ENCODE assay signal across 1 cellular context in the genomic region with DNA sequence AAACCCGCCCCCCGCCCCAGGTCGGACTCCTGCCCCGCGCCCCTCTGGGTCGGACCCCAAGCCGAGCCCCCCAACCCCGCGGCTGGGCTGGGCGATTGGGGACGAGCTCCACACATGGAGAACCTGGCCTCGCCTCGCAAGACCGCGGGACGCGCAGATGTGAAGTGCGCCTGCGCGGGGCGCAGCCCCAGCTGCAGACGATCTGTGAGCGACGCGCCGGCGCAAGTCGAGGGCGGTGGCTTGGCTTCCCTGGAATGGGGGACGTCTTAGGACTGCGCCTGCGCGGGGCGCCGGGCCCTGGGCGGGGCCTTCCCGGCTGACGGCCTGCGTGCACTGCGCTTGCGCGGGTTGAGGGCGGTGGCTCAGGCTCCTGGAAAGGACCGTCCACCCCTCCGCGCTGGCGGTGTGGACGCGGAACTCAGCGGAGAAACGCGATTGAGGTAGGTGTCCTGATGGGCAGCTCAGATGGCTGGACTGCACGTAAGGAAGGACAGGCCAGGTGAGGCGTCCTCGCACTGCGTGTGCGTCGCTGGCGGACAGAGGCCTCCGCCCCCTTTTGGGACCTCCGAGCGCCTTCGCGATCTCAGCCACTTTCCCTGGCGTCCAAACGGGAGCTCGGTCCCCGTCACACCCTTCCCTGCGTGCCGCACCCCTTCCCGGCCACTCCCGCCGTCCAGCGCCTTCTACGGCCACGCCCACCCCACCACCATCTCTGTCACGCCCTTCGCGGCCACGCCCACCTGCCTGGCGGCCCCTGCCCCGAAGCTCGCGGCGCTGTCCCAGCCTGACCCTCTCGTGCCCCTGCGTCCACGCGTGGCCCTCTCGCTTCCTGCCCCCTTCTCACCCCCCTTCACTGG.
TF ChIP-seq lines count a peak whose summit lies in the region.

A gene (plus strand): TSS at position 351 of the 857 bp plus-strand sequence. CDS start 1,278 bp downstream, outside the sequence.

TF ChIP-seq in HepG2, 621 proteins besides CTCF, POLR2A, EP300 and RAD21 (continued from another document and continues in another):
- TF ChIP-seq, protein P1, sequence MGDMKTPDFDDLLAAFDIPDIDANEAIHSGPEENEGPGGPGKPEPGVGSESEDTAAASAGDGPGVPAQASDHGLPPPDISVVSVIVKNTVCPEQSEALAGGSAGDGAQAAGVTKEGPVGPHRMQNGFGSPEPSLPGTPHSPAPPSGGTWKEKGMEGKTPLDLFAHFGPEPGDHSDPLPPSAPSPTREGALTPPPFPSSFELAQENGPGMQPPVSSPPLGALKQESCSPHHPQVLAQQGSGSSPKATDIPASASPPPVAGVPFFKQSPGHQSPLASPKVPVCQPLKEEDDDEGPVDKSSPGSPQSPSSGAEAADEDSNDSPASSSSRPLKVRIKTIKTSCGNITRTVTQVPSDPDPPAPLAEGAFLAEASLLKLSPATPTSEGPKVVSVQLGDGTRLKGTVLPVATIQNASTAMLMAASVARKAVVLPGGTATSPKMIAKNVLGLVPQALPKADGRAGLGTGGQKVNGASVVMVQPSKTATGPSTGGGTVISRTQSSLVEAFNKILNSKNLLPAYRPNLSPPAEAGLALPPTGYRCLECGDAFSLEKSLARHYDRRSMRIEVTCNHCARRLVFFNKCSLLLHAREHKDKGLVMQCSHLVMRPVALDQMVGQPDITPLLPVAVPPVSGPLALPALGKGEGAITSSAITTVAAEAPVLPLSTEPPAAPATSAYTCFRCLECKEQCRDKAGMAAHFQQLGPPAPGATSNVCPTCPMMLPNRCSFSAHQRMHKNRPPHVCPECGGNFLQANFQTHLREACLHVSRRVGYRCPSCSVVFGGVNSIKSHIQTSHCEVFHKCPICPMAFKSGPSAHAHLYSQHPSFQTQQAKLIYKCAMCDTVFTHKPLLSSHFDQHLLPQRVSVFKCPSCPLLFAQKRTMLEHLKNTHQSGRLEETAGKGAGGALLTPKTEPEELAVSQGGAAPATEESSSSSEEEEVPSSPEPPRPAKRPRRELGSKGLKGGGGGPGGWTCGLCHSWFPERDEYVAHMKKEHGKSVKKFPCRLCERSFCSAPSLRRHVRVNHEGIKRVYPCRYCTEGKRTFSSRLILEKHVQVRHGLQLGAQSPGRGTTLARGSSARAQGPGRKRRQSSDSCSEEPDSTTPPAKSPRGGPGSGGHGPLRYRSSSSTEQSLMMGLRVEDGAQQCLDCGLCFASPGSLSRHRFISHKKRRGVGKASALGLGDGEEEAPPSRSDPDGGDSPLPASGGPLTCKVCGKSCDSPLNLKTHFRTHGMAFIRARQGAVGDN (CRISPR knock-in tag; IDR thresholded peaks at IDR 0.05), result peak; percentile 94
- TF ChIP-seq, protein P2, sequence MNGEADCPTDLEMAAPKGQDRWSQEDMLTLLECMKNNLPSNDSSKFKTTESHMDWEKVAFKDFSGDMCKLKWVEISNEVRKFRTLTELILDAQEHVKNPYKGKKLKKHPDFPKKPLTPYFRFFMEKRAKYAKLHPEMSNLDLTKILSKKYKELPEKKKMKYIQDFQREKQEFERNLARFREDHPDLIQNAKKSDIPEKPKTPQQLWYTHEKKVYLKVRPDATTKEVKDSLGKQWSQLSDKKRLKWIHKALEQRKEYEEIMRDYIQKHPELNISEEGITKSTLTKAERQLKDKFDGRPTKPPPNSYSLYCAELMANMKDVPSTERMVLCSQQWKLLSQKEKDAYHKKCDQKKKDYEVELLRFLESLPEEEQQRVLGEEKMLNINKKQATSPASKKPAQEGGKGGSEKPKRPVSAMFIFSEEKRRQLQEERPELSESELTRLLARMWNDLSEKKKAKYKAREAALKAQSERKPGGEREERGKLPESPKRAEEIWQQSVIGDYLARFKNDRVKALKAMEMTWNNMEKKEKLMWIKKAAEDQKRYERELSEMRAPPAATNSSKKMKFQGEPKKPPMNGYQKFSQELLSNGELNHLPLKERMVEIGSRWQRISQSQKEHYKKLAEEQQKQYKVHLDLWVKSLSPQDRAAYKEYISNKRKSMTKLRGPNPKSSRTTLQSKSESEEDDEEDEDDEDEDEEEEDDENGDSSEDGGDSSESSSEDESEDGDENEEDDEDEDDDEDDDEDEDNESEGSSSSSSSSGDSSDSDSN (CRISPR knock-in tag; IDR thresholded peaks at IDR 0.05), result peak; percentile 86
- TF ChIP-seq, protein P3, sequence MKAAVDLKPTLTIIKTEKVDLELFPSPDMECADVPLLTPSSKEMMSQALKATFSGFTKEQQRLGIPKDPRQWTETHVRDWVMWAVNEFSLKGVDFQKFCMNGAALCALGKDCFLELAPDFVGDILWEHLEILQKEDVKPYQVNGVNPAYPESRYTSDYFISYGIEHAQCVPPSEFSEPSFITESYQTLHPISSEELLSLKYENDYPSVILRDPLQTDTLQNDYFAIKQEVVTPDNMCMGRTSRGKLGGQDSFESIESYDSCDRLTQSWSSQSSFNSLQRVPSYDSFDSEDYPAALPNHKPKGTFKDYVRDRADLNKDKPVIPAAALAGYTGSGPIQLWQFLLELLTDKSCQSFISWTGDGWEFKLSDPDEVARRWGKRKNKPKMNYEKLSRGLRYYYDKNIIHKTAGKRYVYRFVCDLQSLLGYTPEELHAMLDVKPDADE (CRISPR knock-in tag; IDR thresholded peaks at IDR 0.05), result no peak
- peak; percentile 85; the same call in 1 of the 2 replicates for TF ChIP-seq ZNF317 (CRISPR knock-in tag; IDR thresholded peaks at IDR 0.05)
- TF ChIP-seq U2AF2 (IDR thresholded peaks at IDR 0.05; ENCODE audit: low read depth, low read length), result no peak
- TF ChIP-seq, protein P4, sequence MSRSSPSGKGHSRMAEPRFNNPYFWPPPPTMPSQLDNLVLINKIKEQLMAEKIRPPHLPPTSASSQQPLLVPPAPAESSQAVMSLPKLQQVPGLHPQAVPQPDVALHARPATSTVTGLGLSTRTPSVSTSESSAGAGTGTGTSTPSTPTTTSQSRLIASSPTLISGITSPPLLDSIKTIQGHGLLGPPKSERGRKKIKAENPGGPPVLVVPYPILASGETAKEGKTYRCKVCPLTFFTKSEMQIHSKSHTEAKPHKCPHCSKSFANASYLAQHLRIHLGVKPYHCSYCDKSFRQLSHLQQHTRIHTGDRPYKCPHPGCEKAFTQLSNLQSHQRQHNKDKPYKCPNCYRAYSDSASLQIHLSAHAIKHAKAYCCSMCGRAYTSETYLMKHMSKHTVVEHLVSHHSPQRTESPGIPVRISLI (CRISPR knock-in tag; IDR thresholded peaks at IDR 0.05; ENCODE audit: borderline replicate concordance), result peak; percentile 4; the same call in 1 of the 2 replicates
- TF ChIP-seq ZSCAN30 (CRISPR knock-in tag; IDR thresholded peaks at IDR 0.05), result no peak
- TF ChIP-seq NR2F6 (IDR thresholded peaks at IDR 0.05), result no peak
- TF ChIP-seq NR2F6 (CRISPR knock-in tag; IDR thresholded peaks at IDR 0.05), result peak; percentile 53
- TF ChIP-seq ISL2 (CRISPR knock-in tag; IDR thresholded peaks at IDR 0.05), result peak; percentile 49; the same call in 1 of the 2 replicates
- no peak for TF ChIP-seq ATF7 (IDR thresholded peaks at IDR 0.05)
- TF ChIP-seq ATF7 (CRISPR knock-in tag; IDR thresholded peaks at IDR 0.05), result peak; percentile 50; the same call in 1 of the 2 replicates
- TF ChIP-seq THYN1 (CRISPR knock-in tag; IDR thresholded peaks at IDR 0.05; ENCODE audit: borderline replicate concordance, low read depth), result 0 out of 2 replicates have a peak, but pooled peaks have one; percentile 25
- peak; percentile 87 for TF ChIP-seq TAF1 (CRISPR knock-in tag; IDR thresholded peaks at IDR 0.05)
- 0 out of 2 replicates have a peak, but pooled peaks have one; percentile 74 for TF ChIP-seq PCBP1 (IDR thresholded peaks at IDR 0.05; ENCODE audit: borderline replicate concordance, low read depth, low read length)
- TF ChIP-seq NFE2L2 (IDR thresholded peaks at IDR 0.05; ENCODE audit: low read length), result no peak
- TF ChIP-seq, protein P5, sequence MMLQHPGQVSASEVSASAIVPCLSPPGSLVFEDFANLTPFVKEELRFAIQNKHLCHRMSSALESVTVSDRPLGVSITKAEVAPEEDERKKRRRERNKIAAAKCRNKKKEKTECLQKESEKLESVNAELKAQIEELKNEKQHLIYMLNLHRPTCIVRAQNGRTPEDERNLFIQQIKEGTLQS (CRISPR knock-in tag; IDR thresholded peaks at IDR 0.05), result peak; percentile 26; the same call in 1 of the 2 replicates
- no peak for TF ChIP-seq ZBTB21 (CRISPR knock-in tag; IDR thresholded peaks at IDR 0.05)
- TF ChIP-seq KDM2A (CRISPR knock-in tag; IDR thresholded peaks at IDR 0.05; ENCODE audit: borderline replicate concordance, low read depth), result peak; percentile 69; the same call in 1 of the 2 replicates
- TF ChIP-seq NFIB (CRISPR knock-in tag; IDR thresholded peaks at IDR 0.05; ENCODE audit: borderline replicate concordance), result no peak
- TF ChIP-seq PAWR (CRISPR knock-in tag; IDR thresholded peaks at IDR 0.05; ENCODE audit: borderline replicate concordance), result peak; percentile 94
- peak; percentile 42 for TF ChIP-seq GATA4 (IDR thresholded peaks at IDR 0.05; ENCODE audit: borderline replicate concordance, low read depth)
- TF ChIP-seq ONECUT2 (CRISPR knock-in tag; IDR thresholded peaks at IDR 0.05), result no peak
- TF ChIP-seq, protein P6, sequence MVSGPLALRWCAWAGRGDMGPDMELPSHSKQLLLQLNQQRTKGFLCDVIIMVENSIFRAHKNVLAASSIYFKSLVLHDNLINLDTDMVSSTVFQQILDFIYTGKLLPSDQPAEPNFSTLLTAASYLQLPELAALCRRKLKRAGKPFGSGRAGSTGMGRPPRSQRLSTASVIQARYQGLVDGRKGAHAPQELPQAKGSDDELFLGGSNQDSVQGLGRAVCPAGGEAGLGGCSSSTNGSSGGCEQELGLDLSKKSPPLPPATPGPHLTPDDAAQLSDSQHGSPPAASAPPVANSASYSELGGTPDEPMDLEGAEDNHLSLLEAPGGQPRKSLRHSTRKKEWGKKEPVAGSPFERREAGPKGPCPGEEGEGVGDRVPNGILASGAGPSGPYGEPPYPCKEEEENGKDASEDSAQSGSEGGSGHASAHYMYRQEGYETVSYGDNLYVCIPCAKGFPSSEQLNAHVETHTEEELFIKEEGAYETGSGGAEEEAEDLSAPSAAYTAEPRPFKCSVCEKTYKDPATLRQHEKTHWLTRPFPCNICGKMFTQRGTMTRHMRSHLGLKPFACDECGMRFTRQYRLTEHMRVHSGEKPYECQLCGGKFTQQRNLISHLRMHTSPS (CRISPR knock-in tag; IDR thresholded peaks at IDR 0.05; ENCODE audit: low read depth), result 0 out of 2 replicates have a peak, but pooled peaks have one; percentile 36
- peak; percentile 77 for TF ChIP-seq SNAPC2 (CRISPR knock-in tag; IDR thresholded peaks at IDR 0.05)
- peak; percentile 84 for TF ChIP-seq ZNF225 (CRISPR knock-in tag; IDR thresholded peaks at IDR 0.05)
- TF ChIP-seq, protein P7, sequence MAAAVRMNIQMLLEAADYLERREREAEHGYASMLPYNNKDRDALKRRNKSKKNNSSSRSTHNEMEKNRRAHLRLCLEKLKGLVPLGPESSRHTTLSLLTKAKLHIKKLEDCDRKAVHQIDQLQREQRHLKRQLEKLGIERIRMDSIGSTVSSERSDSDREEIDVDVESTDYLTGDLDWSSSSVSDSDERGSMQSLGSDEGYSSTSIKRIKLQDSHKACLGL (CRISPR knock-in tag; IDR thresholded peaks at IDR 0.05), result peak; percentile 94
- TF ChIP-seq ZNF839 (CRISPR knock-in tag; IDR thresholded peaks at IDR 0.05; ENCODE audit: borderline replicate concordance), result no peak
- TF ChIP-seq, protein P8, sequence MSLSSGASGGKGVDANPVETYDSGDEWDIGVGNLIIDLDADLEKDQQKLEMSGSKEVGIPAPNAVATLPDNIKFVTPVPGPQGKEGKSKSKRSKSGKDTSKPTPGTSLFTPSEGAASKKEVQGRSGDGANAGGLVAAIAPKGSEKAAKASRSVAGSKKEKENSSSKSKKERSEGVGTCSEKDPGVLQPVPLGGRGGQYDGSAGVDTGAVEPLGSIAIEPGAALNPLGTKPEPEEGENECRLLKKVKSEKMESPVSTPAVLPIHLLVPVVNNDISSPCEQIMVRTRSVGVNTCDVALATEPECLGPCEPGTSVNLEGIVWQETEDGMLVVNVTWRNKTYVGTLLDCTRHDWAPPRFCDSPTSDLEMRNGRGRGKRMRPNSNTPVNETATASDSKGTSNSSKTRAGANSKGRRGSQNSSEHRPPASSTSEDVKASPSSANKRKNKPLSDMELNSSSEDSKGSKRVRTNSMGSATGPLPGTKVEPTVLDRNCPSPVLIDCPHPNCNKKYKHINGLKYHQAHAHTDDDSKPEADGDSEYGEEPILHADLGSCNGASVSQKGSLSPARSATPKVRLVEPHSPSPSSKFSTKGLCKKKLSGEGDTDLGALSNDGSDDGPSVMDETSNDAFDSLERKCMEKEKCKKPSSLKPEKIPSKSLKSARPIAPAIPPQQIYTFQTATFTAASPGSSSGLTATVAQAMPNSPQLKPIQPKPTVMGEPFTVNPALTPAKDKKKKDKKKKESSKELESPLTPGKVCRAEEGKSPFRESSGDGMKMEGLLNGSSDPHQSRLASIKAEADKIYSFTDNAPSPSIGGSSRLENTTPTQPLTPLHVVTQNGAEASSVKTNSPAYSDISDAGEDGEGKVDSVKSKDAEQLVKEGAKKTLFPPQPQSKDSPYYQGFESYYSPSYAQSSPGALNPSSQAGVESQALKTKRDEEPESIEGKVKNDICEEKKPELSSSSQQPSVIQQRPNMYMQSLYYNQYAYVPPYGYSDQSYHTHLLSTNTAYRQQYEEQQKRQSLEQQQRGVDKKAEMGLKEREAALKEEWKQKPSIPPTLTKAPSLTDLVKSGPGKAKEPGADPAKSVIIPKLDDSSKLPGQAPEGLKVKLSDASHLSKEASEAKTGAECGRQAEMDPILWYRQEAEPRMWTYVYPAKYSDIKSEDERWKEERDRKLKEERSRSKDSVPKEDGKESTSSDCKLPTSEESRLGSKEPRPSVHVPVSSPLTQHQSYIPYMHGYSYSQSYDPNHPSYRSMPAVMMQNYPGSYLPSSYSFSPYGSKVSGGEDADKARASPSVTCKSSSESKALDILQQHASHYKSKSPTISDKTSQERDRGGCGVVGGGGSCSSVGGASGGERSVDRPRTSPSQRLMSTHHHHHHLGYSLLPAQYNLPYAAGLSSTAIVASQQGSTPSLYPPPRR (CRISPR knock-in tag; IDR thresholded peaks at IDR 0.05; ENCODE audit: borderline replicate concordance), result peak; percentile 68
- TF ChIP-seq, protein P9, sequence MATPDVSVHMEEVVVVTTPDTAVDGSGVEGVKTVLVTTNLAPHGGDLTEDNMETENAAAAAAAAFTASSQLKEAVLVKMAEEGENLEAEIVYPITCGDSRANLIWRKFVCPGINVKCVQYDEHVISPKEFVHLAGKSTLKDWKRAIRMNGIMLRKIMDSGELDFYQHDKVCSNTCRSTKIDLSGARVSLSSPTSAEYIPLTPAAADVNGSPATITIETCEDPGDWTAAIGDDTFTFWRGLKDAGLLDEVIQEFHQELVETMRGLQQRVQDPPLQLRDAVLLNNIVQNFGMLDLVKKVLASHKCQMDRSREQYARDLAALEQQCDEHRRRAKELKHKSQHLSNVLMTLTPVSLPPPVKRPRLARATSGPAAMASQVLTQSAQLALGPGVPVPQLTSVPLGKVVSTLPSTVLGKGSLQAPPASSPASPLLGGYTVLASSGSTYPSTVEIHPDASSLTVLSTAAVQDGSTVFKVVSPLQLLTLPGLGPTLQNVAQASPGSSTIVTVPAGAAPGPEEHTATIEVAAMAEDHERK (CRISPR knock-in tag; IDR thresholded peaks at IDR 0.05; ENCODE audit: low read depth), result no peak
- 0 out of 2 replicates have a peak, but pooled peaks have one; percentile 48 for TF ChIP-seq SMYD3 (CRISPR knock-in tag; IDR thresholded peaks at IDR 0.05)
- TF ChIP-seq, protein P10, sequence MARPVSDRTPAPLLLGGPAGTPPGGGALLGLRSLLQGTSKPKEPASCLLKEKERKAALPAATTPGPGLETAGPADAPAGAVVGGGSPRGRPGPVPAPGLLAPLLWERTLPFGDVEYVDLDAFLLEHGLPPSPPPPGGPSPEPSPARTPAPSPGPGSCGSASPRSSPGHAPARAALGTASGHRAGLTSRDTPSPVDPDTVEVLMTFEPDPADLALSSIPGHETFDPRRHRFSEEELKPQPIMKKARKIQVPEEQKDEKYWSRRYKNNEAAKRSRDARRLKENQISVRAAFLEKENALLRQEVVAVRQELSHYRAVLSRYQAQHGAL (CRISPR knock-in tag; IDR thresholded peaks at IDR 0.05; ENCODE audit: not compliant biosample characterization), result no peak
- TF ChIP-seq ZNF772 (CRISPR knock-in tag; IDR thresholded peaks at IDR 0.05), result peak; percentile 74; the same call in 1 of the 2 replicates
- 0 out of 2 replicates have a peak, but pooled peaks have one; percentile 9 for TF ChIP-seq CBX5 (CRISPR knock-in tag; IDR thresholded peaks at IDR 0.05; ENCODE audit: borderline replicate concordance)
- peak; percentile 90; the same call in 1 of the 2 replicates for TF ChIP-seq NFKB2 (CRISPR knock-in tag; IDR thresholded peaks at IDR 0.05; ENCODE audit: borderline replicate concordance)
